Comparison of ENCODE assay signal across 28 cellular contexts in genomic region chr1:23905461-23906025, GRCh38. TPM values are rescaled to one million over a fixed set of nuclear protein-coding genes. Genes with fewer than 3 reads are reported as not detected.
A peak's percentile ranks its signal among the peaks of the same experiment; 100 is the strongest.
DNase-seq lines count a peak whose midpoint lies in the region; ATAC-seq, FAIRE-seq and TF ChIP-seq lines count a peak whose summit lies in the region.
"Had no signal": no experiment of that assay in that cellular context is flagged by ENCODE, and none has a peak within 500 bp of the region (broad histone marks: within the 10 kb centered on the region; RNA-seq: fewer than 3 reads in every experiment).

No MANE protein-coding gene starts in this region.

- no peaks in the 10 kb centered on the region for H4K20me1 ChIP-seq in PC-9 (ENCODE audit: insufficient read depth)

- H3K79me2 ChIP-seq in PC-9 (ENCODE audit: low read depth): no peaks in the 10 kb centered on the region

- H3K4me1 Mint-ChIP-seq in central memory CD8-positive, alpha-beta T cell: peaks cover 54% of the 10 kb centered on the region

- peaks cover 17% of the 10 kb centered on the region; the same call in 1 of the 2 replicates for H3F3A ChIP-seq in PC-9 (ENCODE audit: insufficient read depth, low read depth)

- H3K4me1 ChIP-seq in BE2C (no peaks in the 10 kb centered on the region), PC-9 (replicated peaks; ENCODE audit: insufficient read depth) (peaks cover 31% of the 10 kb centered on the region)
- H3K4me1 ChIP-seq: Caco-2, colonic mucosa, upper lobe of right lung had no signal

- no peak for ATAC-seq in central memory CD8-positive, alpha-beta T cell (replicated peaks; ENCODE audit: extremely low read depth, poor library complexity, severe bottlenecking)
- ATAC-seq in HG02763 (IDR thresholded peaks at IDR 0.05; ENCODE audit: unreplicated experiment): no peak
- ATAC-seq: upper lobe of right lung had no signal

- FAIRE-seq in GM12892 (lab: Jason Lieb, UNC): peak; percentile 38
- FAIRE-seq: bronchial epithelial cell, keratinocyte had no signal

- peaks cover 26% of the 10 kb centered on the region for H3K36me3 Mint-ChIP-seq in central memory CD8-positive, alpha-beta T cell (ENCODE audit: insufficient read depth)

- H2AFZ ChIP-seq in PC-9: no peak overlapping the region

- H3K27ac Mint-ChIP-seq in central memory CD8-positive, alpha-beta T cell (ENCODE audit: low read depth): peak overlapping the region; percentile 53
- H3K27ac Mint-ChIP-seq: nephron had no signal

- no peaks in the 10 kb centered on the region for H3K9me3 Mint-ChIP-seq in central memory CD8-positive, alpha-beta T cell
- H3K9me3 Mint-ChIP-seq: nephron had no signal

- H3K27ac ChIP-seq in PC-9: peak overlapping the region; percentile 84; the same call in 1 of the 2 replicates
- H3K27ac ChIP-seq: C4-2B, colonic mucosa, right atrium auricular region, spleen, suprapubic skin, upper lobe of right lung had no signal

- POLR2A ChIA-PET in PC-9 (lab: Charles Lee; ENCODE audit: unreplicated experiment): no interaction called here

- H3K4me3 Mint-ChIP-seq in central memory CD8-positive, alpha-beta T cell: peak overlapping the region; percentile 42
- H3K4me3 Mint-ChIP-seq: nephron had no signal

- DNase-seq in BE2C (peak; percentile 18), GM12892 (ENCODE audit: insufficient read length) (no peak), PC-9 (no peak), kidney glomerular epithelial cell (lab: John Stamatoyannopoulos, UW) (no peak)
- DNase-seq in central memory CD8-positive, alpha-beta T cell (ENCODE audit: low spot score in 2 of 2): no peak
- DNase-seq in activated CD4-positive, alpha-beta T cell treated with anti-CD3 and anti-CD28 coated beads, Interleukin-2, amount 50 U/mL, for 4 hours: no peak
- DNase-seq: activated naive CD4-positive, alpha-beta T cell treated with Interleukin-2 at 50 U/mL for 16 hours; amygdala; Caco-2; colonic mucosa; DMS79 treated with DMSO at 0.1 percent for 48 hours; effector memory CD4-positive, alpha-beta T cell; erythroblast; glutamatergic neuron; NCI-H1105; NCI-H1930; NCI-H526; spleen; upper lobe of right lung had no signal

- TF ChIP-seq CTCF in BE2C (IDR thresholded peaks at IDR 0.05; ENCODE audit: low read depth, low read length) (no peak), PC-9 (conservative IDR thresholded peaks at IDR 0.05) (no peak)

- no peaks in the 10 kb centered on the region for H3K27me3 Mint-ChIP-seq in central memory CD8-positive, alpha-beta T cell

- TF ChIP-seq POLR2A in GM12892 (IDR thresholded peaks at IDR 0.05; ENCODE audit: low read depth, low read length): no peak

- intact Hi-C loops in PC-9 (cut with micrococcal nuclease; ENCODE audit: unreplicated experiment): loop anchor here (2.0 kb wide), 1 partner anchor 39 kb away; no protein-coding TSS in a partner anchor

- H3K9me3 ChIP-seq in BE2C: no peaks in the 10 kb centered on the region
- no peaks in the 10 kb centered on the region for H3K9me3 ChIP-seq in PC-9 (ENCODE audit: insufficient read depth, low read depth)
- H3K9me3 ChIP-seq: Caco-2, colonic mucosa, right atrium auricular region, spleen, suprapubic skin, upper lobe of right lung had no signal

- H3K9me2 ChIP-seq in PC-9 (ENCODE audit: insufficient read depth): no peaks in the 10 kb centered on the region

- no peak overlapping the region for H3K4me3 ChIP-seq in BE2C (ENCODE audit: low read depth, low read length)
- no peak overlapping the region for H3K4me3 ChIP-seq in PC-9
- H3K4me3 ChIP-seq: colonic mucosa, right atrium auricular region, spleen, suprapubic skin, upper lobe of right lung had no signal

- BruUV-seq in PC-9 (replicated peaks; lab: Mats Ljungman, UMichigan): no TSS peak

- CTCF ChIA-PET in PC-9 (lab: Charles Lee): no interaction called here

- peaks cover 4% of the 10 kb centered on the region; the same call in 1 of the 2 replicates for H3K27me3 ChIP-seq in BE2C
- no peaks in the 10 kb centered on the region for H3K27me3 ChIP-seq in PC-9 (ENCODE audit: insufficient read depth, low read depth)

- no peaks in the 10 kb centered on the region for H3K36me3 ChIP-seq in BE2C
- H3K36me3 ChIP-seq in PC-9 (ENCODE audit: low read depth): no peaks in the 10 kb centered on the region
- H3K36me3 ChIP-seq: colonic mucosa, right atrium auricular region, suprapubic skin, upper lobe of right lung had no signal

- H3K4me2 ChIP-seq in PC-9: 0 out of 2 replicates have a peak overlapping the region, but pooled peaks have one; percentile 23

RNA-seq across cellular contexts. Expression of gene CNR2, which starts 7.6 kb away (rescaled TPM):
- not detected for polyA plus RNA-seq in BE2C (2012; ENCODE audit: insufficient read depth, insufficient read length, low read depth)
- 5.2 TPM for polyA plus RNA-seq in GM12892 (2012; ENCODE audit: missing spikeins)
- not detected in 2 replicates for total RNA-seq in PC-9 (2021)
- total RNA-seq: bronchial epithelial cell, Caco-2, lower leg skin, osteocyte, suprapubic skin had no signal
- polyA plus RNA-seq: keratinocyte had no signal

RNA-seq across cellular contexts. Expression of gene FUCA1, which starts 37.5 kb away (rescaled TPM):
- 0.71 TPM for polyA plus RNA-seq in BE2C (2012; ENCODE audit: insufficient read depth, insufficient read length, low read depth)
- 48.9 TPM for polyA plus RNA-seq in GM12892 (2012; ENCODE audit: missing spikeins)
- 29.0 and 30.9 TPM in 2 replicates for total RNA-seq in PC-9 (2021)

RNA-seq across cellular contexts. Expression of gene PNRC2, which starts 54.1 kb away (rescaled TPM):
- 24.7 TPM for polyA plus RNA-seq in BE2C (2012; ENCODE audit: insufficient read depth, insufficient read length, low read depth)
- 112 TPM for polyA plus RNA-seq in GM12892 (2012; ENCODE audit: missing spikeins)
- total RNA-seq in PC-9 (2021): 58.4 and 67.7 TPM in 2 replicates
